ENCODE assay signal across 35 cellular contexts in the genomic region with DNA sequence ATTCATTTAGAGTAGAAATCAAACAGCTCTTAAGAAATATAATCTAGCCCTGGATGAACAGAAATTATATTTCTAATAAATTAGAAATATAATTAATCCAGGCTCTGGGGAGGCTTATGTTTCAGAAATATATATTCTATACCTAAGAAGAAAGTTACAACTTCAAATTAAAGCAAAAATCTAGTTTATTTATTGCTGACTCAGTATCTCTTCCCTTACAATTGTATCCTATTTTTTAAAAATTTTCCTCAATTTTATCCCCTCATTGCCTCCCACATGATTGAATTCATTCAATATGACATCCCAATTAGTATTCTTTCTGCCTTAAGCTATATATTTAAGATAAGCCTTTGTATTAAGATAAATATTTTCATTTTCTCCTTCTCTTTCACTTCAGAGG.
"Had no signal": no experiment of that assay in that cellular context is flagged by ENCODE, and none has a peak within 500 bp of the region (broad histone marks: within the 10 kb centered on the region; RNA-seq: fewer than 3 reads in every experiment).

No MANE protein-coding gene starts in this region.

- H3K4me3 Mint-ChIP-seq: activated B cell treated with CpG ODN at 0.5 μM for 24 hours; activated CD4-positive, alpha-beta memory T cell treated with anti-CD3 and anti-CD28 coated beads for 36 hours; activated CD4-positive, alpha-beta T cell treated with anti-CD3 and anti-CD28 coated beads, Interleukin-2, amount 10 ng/mL, durations not matched to agents 24 days and 14 days; activated CD8-positive, alpha-beta T cell treated with anti-CD3 and anti-CD28 coated beads for 36 hours; activated naive CD4-positive, alpha-beta T cell treated with anti-CD3 and anti-CD28 coated beads, Interleukin-2, amount 10 ng/mL, durations not matched to agents 7 days and 5 days; activated naive CD4-positive, alpha-beta T cell treated with anti-CD3 and anti-CD28 coated beads, Interleukin-2, amount 50 U/mL, for 24 hours; activated naive CD8-positive, alpha-beta T cell; activated naive CD8-positive, alpha-beta T cell treated with anti-CD3 and anti-CD28 coated beads, Interleukin-2, amount 10 ng/mL, durations not matched to agents 7 days and 5 days; activated naive CD8-positive, alpha-beta T cell treated with anti-CD3 and anti-CD28 coated beads, Interleukin-2, amount 50 U/mL, for 24 hours; activated T-cell treated with anti-CD3 and anti-CD28 coated beads, Interleukin-2, amount 50 U/mL, for 24 hours; brain; central memory CD8-positive, alpha-beta T cell; T-helper 1 cell treated with Interleukin-12 subunit alpha and Interleukin-12 subunit beta and Interleukin-4 antibody, amounts not matched to agents 30 μg/mL and 1 μg/mL, for 36 hours; T-helper 2 cell treated with Interferon-gamma antibody and Interleukin-4, amounts not matched to agents 5 μg/mL and 100 μg/mL, for 36 hours had no signal

- H3K27ac ChIP-seq: ascending aorta, cardiac muscle cell, VCaP had no signal

- H3K27ac Mint-ChIP-seq: activated B cell treated with CpG ODN at 0.5 μM for 24 hours; activated CD4-positive, alpha-beta memory T cell treated with anti-CD3 and anti-CD28 coated beads for 36 hours; activated CD4-positive, alpha-beta T cell treated with anti-CD3 and anti-CD28 coated beads, Interleukin-2, amount 10 ng/mL, durations not matched to agents 24 days and 14 days; activated CD8-positive, alpha-beta T cell treated with anti-CD3 and anti-CD28 coated beads for 36 hours; activated naive CD4-positive, alpha-beta T cell treated with anti-CD3 and anti-CD28 coated beads, Interleukin-2, amount 10 ng/mL, durations not matched to agents 7 days and 5 days; activated naive CD4-positive, alpha-beta T cell treated with anti-CD3 and anti-CD28 coated beads, Interleukin-2, amount 50 U/mL, for 24 hours; activated naive CD8-positive, alpha-beta T cell; activated naive CD8-positive, alpha-beta T cell treated with anti-CD3 and anti-CD28 coated beads, Interleukin-2, amount 10 ng/mL, durations not matched to agents 7 days and 5 days; activated naive CD8-positive, alpha-beta T cell treated with anti-CD3 and anti-CD28 coated beads, Interleukin-2, amount 50 U/mL, for 24 hours; activated T-cell treated with anti-CD3 and anti-CD28 coated beads, Interleukin-2, amount 50 U/mL, for 24 hours; activated T-helper 2 cell treated with anti-CD3 and anti-CD28 coated beads, Interferon-gamma antibody, Interleukin-2, Interleukin-4, amounts not matched to agents 10 μg/mL and 5 μg/mL and 100 μg/mL, durations not matched to agents 14 hours and 24 hours and 36 hours; brain; T-helper 1 cell treated with Interleukin-12 subunit alpha and Interleukin-12 subunit beta and Interleukin-4 antibody, amounts not matched to agents 30 μg/mL and 1 μg/mL, for 36 hours; T-helper 2 cell treated with Interferon-gamma antibody and Interleukin-4, amounts not matched to agents 5 μg/mL and 100 μg/mL, for 36 hours had no signal

- H3K4me1 ChIP-seq: ascending aorta had no signal

- DNase-seq: activated B cell treated with CpG ODN at 0.5 μM for 24 hours; activated CD4-positive, alpha-beta memory T cell treated with anti-CD3 and anti-CD28 coated beads for 36 hours; activated CD4-positive, alpha-beta T cell treated with anti-CD3 and anti-CD28 coated beads for 4 hours; activated CD4-positive, alpha-beta T cell treated with anti-CD3 and anti-CD28 coated beads, Interleukin-2, amount 10 ng/mL, durations not matched to agents 24 days and 14 days; activated CD4-positive, alpha-beta T cell treated with anti-CD3 and anti-CD28 coated beads, Interleukin-2, amount 50 U/mL, for 1 hour; activated CD4-positive, alpha-beta T cell treated with anti-CD3 and anti-CD28 coated beads, Interleukin-2, amount 50 U/mL, for 4 hours; activated CD4-positive, CD25-positive, alpha-beta regulatory T cell treated with anti-CD3 and anti-CD28 coated beads, Interleukin-2, amount 50 U/mL, for 72 hours; activated CD8-positive, alpha-beta memory T cell treated with anti-CD3 and anti-CD28 coated beads, Interleukin-2, amount 50 U/mL, for 48 hours; activated CD8-positive, alpha-beta T cell treated with anti-CD3 and anti-CD28 coated beads for 36 hours; activated effector memory CD4-positive, alpha-beta T cell treated with Interleukin-2 at 50 U/mL for 16 hours; activated gamma-delta T cell; activated naive CD4-positive, alpha-beta T cell treated with anti-CD3 and anti-CD28 coated beads, Interleukin-2, amount 10 ng/mL, durations not matched to agents 7 days and 5 days; activated naive CD4-positive, alpha-beta T cell treated with Interleukin-2 at 50 U/mL for 16 hours; activated naive CD8-positive, alpha-beta T cell treated with anti-CD3 and anti-CD28 coated beads, Interleukin-2, amount 10 ng/mL, durations not matched to agents 7 days and 5 days; activated naive CD8-positive, alpha-beta T cell treated with anti-CD3 and anti-CD28 coated beads, Interleukin-2, amount 50 U/mL, for 24 hours; activated T-cell treated with anti-CD3 and anti-CD28 coated beads, Interleukin-2, amount 50 U/mL, for 24 hours; activated T-cell treated with anti-CD3 and anti-CD28 coated beads, Interleukin-2, amount 50 U/mL, for 48 hours; amygdala; anterior cingulate cortex; caudate nucleus; cerebellar nuclear complex; T-helper 2 cell; T-helper 9 cell had no signal

- H3K9me3 Mint-ChIP-seq: activated B cell treated with CpG ODN at 0.5 μM for 24 hours; activated CD4-positive, alpha-beta memory T cell treated with anti-CD3 and anti-CD28 coated beads for 36 hours; activated CD4-positive, alpha-beta T cell treated with anti-CD3 and anti-CD28 coated beads, Interleukin-2, amount 10 ng/mL, durations not matched to agents 24 days and 14 days; activated CD8-positive, alpha-beta T cell treated with anti-CD3 and anti-CD28 coated beads for 36 hours; activated naive CD4-positive, alpha-beta T cell treated with anti-CD3 and anti-CD28 coated beads, Interleukin-2, amount 10 ng/mL, durations not matched to agents 7 days and 5 days; activated naive CD4-positive, alpha-beta T cell treated with anti-CD3 and anti-CD28 coated beads, Interleukin-2, amount 50 U/mL, for 24 hours; activated naive CD8-positive, alpha-beta T cell treated with anti-CD3 and anti-CD28 coated beads, Interleukin-2, amount 10 ng/mL, durations not matched to agents 7 days and 5 days; activated naive CD8-positive, alpha-beta T cell treated with anti-CD3 and anti-CD28 coated beads, Interleukin-2, amount 50 U/mL, for 24 hours; activated T-cell treated with anti-CD3 and anti-CD28 coated beads, Interleukin-2, amount 50 U/mL, for 24 hours; activated T-helper 2 cell treated with anti-CD3 and anti-CD28 coated beads, Interferon-gamma antibody, Interleukin-2, Interleukin-4, amounts not matched to agents 10 μg/mL and 5 μg/mL and 100 μg/mL, durations not matched to agents 14 hours and 24 hours and 36 hours; brain; T-helper 1 cell treated with Interleukin-12 subunit alpha and Interleukin-12 subunit beta and Interleukin-4 antibody, amounts not matched to agents 30 μg/mL and 1 μg/mL, for 36 hours; T-helper 2 cell treated with Interferon-gamma antibody and Interleukin-4, amounts not matched to agents 5 μg/mL and 100 μg/mL, for 36 hours had no signal

- ATAC-seq: activated CD8-positive, alpha-beta T cell treated with anti-CD3 and anti-CD28 coated beads for 36 hours; activated naive CD8-positive, alpha-beta T cell treated with anti-CD3 and anti-CD28 coated beads, Interleukin-2, amount 50 U/mL, for 24 hours had no signal

- FAIRE-seq: bronchial epithelial cell, TTC549 had no signal

- H3K4me1 Mint-ChIP-seq: activated B cell treated with CpG ODN at 0.5 μM for 24 hours; activated CD4-positive, alpha-beta T cell treated with anti-CD3 and anti-CD28 coated beads, Interleukin-2, amount 10 ng/mL, durations not matched to agents 24 days and 14 days; activated naive CD4-positive, alpha-beta T cell treated with anti-CD3 and anti-CD28 coated beads, Interleukin-2, amount 10 ng/mL, durations not matched to agents 7 days and 5 days; activated naive CD4-positive, alpha-beta T cell treated with anti-CD3 and anti-CD28 coated beads, Interleukin-2, amount 50 U/mL, for 24 hours; activated naive CD8-positive, alpha-beta T cell treated with anti-CD3 and anti-CD28 coated beads, Interleukin-2, amount 10 ng/mL, durations not matched to agents 7 days and 5 days; activated naive CD8-positive, alpha-beta T cell treated with anti-CD3 and anti-CD28 coated beads, Interleukin-2, amount 50 U/mL, for 24 hours; brain; central memory CD8-positive, alpha-beta T cell had no signal

- H3K27me3 ChIP-seq: ascending aorta, cardiac muscle cell had no signal

- H3K36me3 ChIP-seq: ascending aorta, cardiac muscle cell had no signal

- H3K36me3 Mint-ChIP-seq: activated CD4-positive, alpha-beta memory T cell treated with anti-CD3 and anti-CD28 coated beads for 36 hours; activated naive CD4-positive, alpha-beta T cell treated with anti-CD3 and anti-CD28 coated beads, Interleukin-2, amount 10 ng/mL, durations not matched to agents 7 days and 5 days; activated naive CD4-positive, alpha-beta T cell treated with anti-CD3 and anti-CD28 coated beads, Interleukin-2, amount 50 U/mL, for 24 hours; activated naive CD8-positive, alpha-beta T cell; activated naive CD8-positive, alpha-beta T cell treated with anti-CD3 and anti-CD28 coated beads, Interleukin-2, amount 10 ng/mL, durations not matched to agents 7 days and 5 days; brain had no signal

- H3K4me3 ChIP-seq: ascending aorta, cardiac muscle cell had no signal

- H3K9me3 ChIP-seq: ascending aorta had no signal

- H3K27me3 Mint-ChIP-seq: activated B cell treated with CpG ODN at 0.5 μM for 24 hours; activated CD4-positive, alpha-beta memory T cell treated with anti-CD3 and anti-CD28 coated beads for 36 hours; activated CD4-positive, alpha-beta T cell treated with anti-CD3 and anti-CD28 coated beads, Interleukin-2, amount 10 ng/mL, durations not matched to agents 24 days and 14 days; activated CD8-positive, alpha-beta T cell treated with anti-CD3 and anti-CD28 coated beads for 36 hours; activated naive CD4-positive, alpha-beta T cell treated with anti-CD3 and anti-CD28 coated beads, Interleukin-2, amount 10 ng/mL, durations not matched to agents 7 days and 5 days; activated naive CD4-positive, alpha-beta T cell treated with anti-CD3 and anti-CD28 coated beads, Interleukin-2, amount 50 U/mL, for 24 hours; activated naive CD8-positive, alpha-beta T cell; activated naive CD8-positive, alpha-beta T cell treated with anti-CD3 and anti-CD28 coated beads, Interleukin-2, amount 10 ng/mL, durations not matched to agents 7 days and 5 days; activated T-cell treated with anti-CD3 and anti-CD28 coated beads, Interleukin-2, amount 50 U/mL, for 24 hours; central memory CD8-positive, alpha-beta T cell had no signal
